9 cellular contexts compared by ENCODE assay signal in the genomic region with DNA sequence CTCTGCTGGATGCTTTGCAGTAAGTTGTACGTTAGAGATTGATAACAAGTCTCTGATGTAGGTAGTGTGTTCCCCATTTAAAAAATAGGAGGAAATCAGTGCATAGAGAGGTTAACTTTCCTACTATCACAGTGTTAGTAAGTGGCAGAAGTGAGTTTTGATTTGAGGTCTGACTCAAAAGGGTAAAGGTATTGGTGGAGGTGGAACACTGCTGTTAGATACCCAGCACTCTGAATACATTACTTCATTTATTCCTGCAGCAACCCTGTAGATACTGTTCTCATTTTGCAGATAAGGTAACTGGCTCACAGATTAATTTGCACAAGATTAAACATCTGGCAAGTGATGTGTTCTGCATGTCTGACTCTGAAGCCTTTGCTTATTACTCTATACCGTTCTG. TPM values are rescaled to one million over a fixed set of nuclear protein-coding genes. Genes with fewer than 3 reads are reported as not detected.
DNase-seq lines count a peak whose midpoint lies in the region; ATAC-seq, FAIRE-seq and TF ChIP-seq lines count a peak whose summit lies in the region.
"Had no signal": no experiment of that assay in that cellular context is flagged by ENCODE, and none has a peak within 500 bp of the region (broad histone marks: within the 10 kb centered on the region; RNA-seq: fewer than 3 reads in every experiment).

No MANE protein-coding gene starts in this region.

- H3K4me1 Mint-ChIP-seq in naive thymus-derived CD4-positive, alpha-beta T cell = peaks cover 23 to 66% (median 54%) of the 10 kb centered on the region in 7 donors
- peaks cover 12 to 15% of the 10 kb centered on the region in 2 donors for H3K4me1 Mint-ChIP-seq in natural killer cell

- no peak for ATAC-seq in naive thymus-derived CD4-positive, alpha-beta T cell
- no peak for ATAC-seq in HG02763 (IDR thresholded peaks at IDR 0.05; ENCODE audit: unreplicated experiment)
- ATAC-seq in natural killer cell = no peak

- H3K4me3 ChIP-seq in AG10803 (ENCODE audit: low read length) (peak overlapping the region; percentile 97), HFF-Myc (replicated peaks; ENCODE audit: low read depth, low read length) (peak overlapping the region; percentile 98), bronchial epithelial cell (ENCODE audit: low read depth, low read length) (peak overlapping the region; percentile 96)
- H3K4me3 ChIP-seq in naive thymus-derived CD4-positive, alpha-beta T cell (ENCODE audit: low read length) = no peak overlapping the region

- FAIRE-seq in bronchial epithelial cell (lab: Jason Lieb, UNC) = no peak

- TF ChIP-seq CTCF in AG10803 (conservative IDR thresholded peaks at IDR 0.05; ENCODE audit: low read length) (no peak), HFF-Myc (IDR thresholded peaks at IDR 0.05; ENCODE audit: low read depth, low read length, missing control alignments) (no peak), bronchial epithelial cell (IDR thresholded peaks at IDR 0.05; ENCODE audit: insufficient read depth, low read length, severe bottlenecking) (no peak), natural killer cell (IDR thresholded peaks at IDR 0.05) (no peak)

- POLR2A ChIA-PET in naive thymus-derived CD4-positive, alpha-beta T cell (lab: Charles Lee) = interaction anchor here (1.3 kb wide), 1 partner anchor 72 kb away, joined by 3 read pairs; the partner anchor contains the start of gene DDX59

- DNase-seq in AG10803 (ENCODE audit: low read depth) (no peak), HFF-Myc (ENCODE audit: extremely low read depth, low read depth) (no peak), bronchial epithelial cell (ENCODE audit: low read depth) (peak; percentile 25), epidermal melanocyte (ENCODE audit: insufficient read length, low spot score) (no peak), natural killer cell (no peak)
- no peak for DNase-seq in naive thymus-derived CD4-positive, alpha-beta T cell
- DNase-seq in activated CD4-positive, alpha-beta T cell treated with anti-CD3 and anti-CD28 coated beads for 48 hours = no peak
- DNase-seq: activated gamma-delta T cell treated with Interleukin-2 at 50 U/mL for 16 hours had no signal

- H3K9me3 ChIP-seq in naive thymus-derived CD4-positive, alpha-beta T cell (ENCODE audit: control insufficient read depth in 2 of 3, low read length in 3 of 3) = no peaks in the 10 kb centered on the region

- peak overlapping the region in 6 of 9 donors; percentile 9 to 81 (median 46) for H3K27ac Mint-ChIP-seq in naive thymus-derived CD4-positive, alpha-beta T cell
- H3K27ac Mint-ChIP-seq in natural killer cell = no peak overlapping the region

- peaks cover 5 to 23% of the 10 kb centered on the region in 2 donors for H3K4me1 ChIP-seq in naive thymus-derived CD4-positive, alpha-beta T cell (ENCODE audit: control insufficient read depth in 2 of 2, insufficient read depth in 2 of 2, low read length in 2 of 2)

- intact Hi-C loops in naive thymus-derived CD4-positive, alpha-beta T cell (cut with micrococcal nuclease) = loop anchor here in 1 of 2 donors (2.0 to 10.0 kb wide), 2 partner anchors 61 to 413 kb away; partner anchors contain the start of gene TMEM9
- intact Hi-C loops in natural killer cell (cut with micrococcal nuclease) = no loop called here

- H3K27me3 Mint-ChIP-seq in naive thymus-derived CD4-positive, alpha-beta T cell = peaks cover 0 to 48% (median 0%) of the 10 kb centered on the region in 5 donors
- H3K27me3 Mint-ChIP-seq in natural killer cell (ENCODE audit: low read depth in 2 of 2) = peaks cover 36 to 38% of the 10 kb centered on the region in 2 donors

- H3K27me3 ChIP-seq in bronchial epithelial cell (ENCODE audit: control insufficient read depth, insufficient read depth, low read length) = no peaks in the 10 kb centered on the region
- no peaks in the 10 kb centered on the region for H3K27me3 ChIP-seq in naive thymus-derived CD4-positive, alpha-beta T cell (ENCODE audit: control insufficient read depth in 2 of 2, insufficient read depth in 2 of 2, low read length in 2 of 2)

- no peak overlapping the region for H3K27ac ChIP-seq in naive thymus-derived CD4-positive, alpha-beta T cell (ENCODE audit: low read depth, low read length)

- peak overlapping the region in 7 of 10 donors; percentile 3 to 96 (median 61) for H3K4me3 Mint-ChIP-seq in naive thymus-derived CD4-positive, alpha-beta T cell
- no peak overlapping the region for H3K4me3 Mint-ChIP-seq in natural killer cell

- CTCF ChIA-PET in naive thymus-derived CD4-positive, alpha-beta T cell (lab: Charles Lee) = no interaction called here

- H3K9me3 Mint-ChIP-seq in naive thymus-derived CD4-positive, alpha-beta T cell = peaks cover 0 to 2% (median 0%) of the 10 kb centered on the region in 11 donors
- no peaks in the 10 kb centered on the region for H3K9me3 Mint-ChIP-seq in natural killer cell

- H3K36me3 ChIP-seq in bronchial epithelial cell (ENCODE audit: control insufficient read depth, insufficient read depth, low read length) = peaks cover 2% of the 10 kb centered on the region
- H3K36me3 ChIP-seq in naive thymus-derived CD4-positive, alpha-beta T cell (ENCODE audit: control insufficient read depth in 2 of 3, insufficient read depth in 3 of 3, low read length in 3 of 3) = peaks cover 0 to 5% (median 0%) of the 10 kb centered on the region in 3 experiments

- peaks cover 0 to 11% (median 5%) of the 10 kb centered on the region in 5 donors for H3K36me3 Mint-ChIP-seq in naive thymus-derived CD4-positive, alpha-beta T cell
- no peaks in the 10 kb centered on the region for H3K36me3 Mint-ChIP-seq in natural killer cell

RNA-seq across cellular contexts. Expression of gene CAMSAP2, which starts 3.1 kb away (rescaled TPM):
- total RNA-seq in bronchial epithelial cell (75.0 and 96.9 TPM in 2 replicates), natural killer cell (under 1 TPM; 0.25 to 0.89 (median 0.50) TPM)
- 10 to 100 TPM in 2 of 5 experiments, 1 to 10 TPM in 2, under 1 TPM in 1; 0.36 to 11.4 (median 5.5) TPM for total RNA-seq in naive thymus-derived CD4-positive, alpha-beta T cell
- 1 to 10 TPM; 2.1 to 3.4 TPM for polyA plus RNA-seq in naive thymus-derived CD4-positive, alpha-beta T cell

Comparison
In these comparisons a context has a peak if more than half of its experiments do, and no peak if none do; other contexts are left out.
1. H3K27ac Mint-ChIP-seq: peak in naive thymus-derived CD4-positive, alpha-beta T cell (6 of 9); none in natural killer cell (0 of 2).